Comparison of ENCODE assay signal across 1 cellular context in genomic region chr11:45179686-45180085, GRCh38.
TF ChIP-seq lines count a peak whose summit lies in the region.

No MANE protein-coding gene starts in this region.

TF ChIP-seq in IMR-90, 13 proteins besides CTCF, POLR2A, EP300 and RAD21 (continued from another document):
- no peak for TF ChIP-seq ELK1 (IDR thresholded peaks at IDR 0.05; ENCODE audit: borderline replicate concordance, low read depth, low read length)
